ENCODE assay signal across 12 cellular contexts in genomic region chr2:201261911-201262310, GRCh38. TPM values are rescaled to one million over a fixed set of nuclear protein-coding genes. Genes with fewer than 3 reads are reported as not detected.
DNase-seq lines count a peak whose midpoint lies in the region; ATAC-seq and TF ChIP-seq lines count a peak whose summit lies in the region.
"Had no signal": no experiment of that assay in that cellular context is flagged by ENCODE, and none has a peak within 500 bp of the region (broad histone marks: within the 10 kb centered on the region; RNA-seq: fewer than 3 reads in every experiment).

No MANE protein-coding gene starts in this region.

- no peak for ATAC-seq in SK-N-SH treated with all-trans-retinoic acid at 6 μM for 48 hours

- H3K27ac Mint-ChIP-seq in dendritic cell treated with granulocyte-macrophage colony-stimulating factor and Interleukin-4, amounts not matched to agents 40 ng/mL and 50 ng/mL, for 4 days = peak overlapping the region; percentile 96

- H3K4me1 ChIP-seq in SK-N-SH (ENCODE audit: control insufficient read depth in 1 of 2, insufficient read depth in 2 of 2, low read depth in 1 of 2, low read length in 1 of 2) (peaks cover 0 to 15% of the 10 kb centered on the region in 2 experiments; a peak in 2 of 4 replicates), OCI-LY1 (ENCODE audit: insufficient read depth, low read length, severe bottlenecking) (peaks cover 70% of the 10 kb centered on the region), spleen (peaks cover 37 to 100% (median 91%) of the 10 kb centered on the region in 6 donors)

- no peaks in the 10 kb centered on the region for H3K9me3 Mint-ChIP-seq in dendritic cell treated with granulocyte-macrophage colony-stimulating factor and Interleukin-4, amounts not matched to agents 40 ng/mL and 50 ng/mL, for 4 days

- 86% methylated on average over 2 of the region's 2 CpGs for WGBS in SK-N-SH (ENCODE audit: low lambda C conversion rate)
- WGBS in spleen, 5 donors = 18 to 33% (median 23%) methylated on average over 2 of the region's 2 CpGs

- peak overlapping the region; percentile 85 for H3K4me3 Mint-ChIP-seq in dendritic cell treated with granulocyte-macrophage colony-stimulating factor and Interleukin-4, amounts not matched to agents 40 ng/mL and 50 ng/mL, for 4 days
- H3K4me3 Mint-ChIP-seq: neural crest cell had no signal

- H3K4me3 ChIP-seq in SK-N-SH (ENCODE audit: low read depth in 2 of 2, low read length in 1 of 2) (no peak overlapping the region), OCI-LY1 (ENCODE audit: low read depth, low read length, poor library complexity, severe bottlenecking) (peak overlapping the region; percentile 64), spleen (peak overlapping the region; percentile 35 to 76 (median 48))

- H3K9ac ChIP-seq in SK-N-SH (no peak overlapping the region), OCI-LY1 (ENCODE audit: low read length) (peak overlapping the region; percentile 78)

- H3F3A ChIP-seq in SK-N-SH (replicated peaks; ENCODE audit: insufficient read depth) (peaks cover 17% of the 10 kb centered on the region), OCI-LY1 (ENCODE audit: insufficient read depth, low read length) (no peaks in the 10 kb centered on the region; the same call in 1 of the 2 replicates)

- H4K20me1 ChIP-seq in SK-N-SH (ENCODE audit: insufficient read depth) (no peaks in the 10 kb centered on the region), OCI-LY1 (ENCODE audit: insufficient read depth, low read length) (no peaks in the 10 kb centered on the region)

- no peak for TF ChIP-seq RAD21 in SK-N-SH (IDR thresholded peaks at IDR 0.05; ENCODE audit: low read length)

- peak overlapping the region; percentile 18; the same call in 1 of the 2 replicates for H3K4me2 ChIP-seq in SK-N-SH
- H3K4me2 ChIP-seq in OCI-LY1 (ENCODE audit: low read length) = peak overlapping the region; percentile 90

- no peak overlapping the region; the same call in 1 of the 2 replicates for H2AFZ ChIP-seq in SK-N-SH (ENCODE audit: low read depth)
- no peak overlapping the region for H2AFZ ChIP-seq in OCI-LY1 (ENCODE audit: low read length)

- TF ChIP-seq POLR2A in spleen (IDR thresholded peaks at IDR 0.05) = no peak

- no peaks in the 10 kb centered on the region for H3K27me3 ChIP-seq in SK-N-SH (ENCODE audit: insufficient read depth)
- no peaks in the 10 kb centered on the region for H3K27me3 ChIP-seq in OCI-LY1 (ENCODE audit: insufficient read depth, low read length)
- no peaks in the 10 kb centered on the region for H3K27me3 ChIP-seq in spleen (replicated peaks in 1 of 7)

- POLR2A ChIA-PET in SK-N-SH (lab: Yijun Ruan, JAX) = no interaction called here

- peaks cover 42% of the 10 kb centered on the region for H3K79me2 ChIP-seq in SK-N-SH (ENCODE audit: insufficient read depth)
- peaks cover 50% of the 10 kb centered on the region for H3K79me2 ChIP-seq in OCI-LY1 (ENCODE audit: insufficient read depth, low read length)

- H3K9me2 ChIP-seq in SK-N-SH (no peaks in the 10 kb centered on the region), OCI-LY1 (ENCODE audit: low read depth, low read length) (no peaks in the 10 kb centered on the region)

- DNase-seq in SK-N-SH = no peak
- no peak for DNase-seq in spleen
- no peak for DNase-seq in NK-92 treated with Interleukin-12 subunit alpha and Interleukin-12 subunit beta, amount 100 ng/mL, for 24 hours (lab: John Stamatoyannopoulos, UW)
- no peak for DNase-seq in DMS153 treated with DMSO at 0.1 percent for 48 hours (lab: John Stamatoyannopoulos, UW; ENCODE audit: unreplicated experiment)
- no peak for DNase-seq in GM03348 (ENCODE audit: low spot score)
- DNase-seq: H7, NCI-H1092, T1000 had no signal

- CTCF ChIA-PET in SK-N-SH (lab: Yijun Ruan, JAX) = interaction anchor here (0.6 kb wide), 2 partner anchors 447 to 740 kb away, joined by 3 read pairs; no protein-coding TSS in a partner anchor

- H3K36me3 ChIP-seq in SK-N-SH (replicated peaks in 1 of 2; ENCODE audit: control insufficient read depth in 1 of 2, insufficient read depth in 2 of 2, low read length in 1 of 2) = peaks cover 0 to 5% of the 10 kb centered on the region in 2 experiments
- H3K36me3 ChIP-seq in OCI-LY1 (ENCODE audit: insufficient read depth, low read length) = peaks cover 7% of the 10 kb centered on the region
- H3K36me3 ChIP-seq in spleen = peaks cover 0 to 17% (median 7%) of the 10 kb centered on the region in 6 donors

- intact Hi-C loops in dendritic cell treated with granulocyte-macrophage colony-stimulating factor and Interleukin-4, amounts not matched to agents 40 ng/mL and 50 ng/mL, for 4 days (cut with micrococcal nuclease) = no loop called here
- intact Hi-C loops in spleen (cut with DNase I; ENCODE audit: low total_unique reads) = no loop called here

- H3K36me3 Mint-ChIP-seq in dendritic cell treated with granulocyte-macrophage colony-stimulating factor and Interleukin-4, amounts not matched to agents 40 ng/mL and 50 ng/mL, for 4 days (ENCODE audit: low read depth) = peaks cover 30% of the 10 kb centered on the region

- no peak for TF ChIP-seq EP300 in SK-N-SH (IDR thresholded peaks at IDR 0.05; ENCODE audit: borderline replicate concordance in 1 of 2, low read depth in 1 of 2, low read length in 1 of 2)

- TF ChIP-seq CTCF in SK-N-SH (IDR thresholded peaks at IDR 0.05) (no peak), OCI-LY1 (IDR thresholded peaks at IDR 0.05; ENCODE audit: low read length) (no peak), spleen (IDR thresholded peaks at IDR 0.05 in 8 of 11, conservative IDR thresholded peaks at IDR 0.05 in 3 of 11) (no peak)

- H3K9me3 ChIP-seq in SK-N-SH (no peaks in the 10 kb centered on the region), OCI-LY1 (ENCODE audit: low read length) (no peaks in the 10 kb centered on the region), spleen (no peaks in the 10 kb centered on the region)

- no peaks in the 10 kb centered on the region for H3K27me3 Mint-ChIP-seq in dendritic cell treated with granulocyte-macrophage colony-stimulating factor and Interleukin-4, amounts not matched to agents 40 ng/mL and 50 ng/mL, for 4 days

- H3K27ac ChIP-seq in SK-N-SH (ENCODE audit: low read depth in 2 of 2, low read length in 1 of 2) (no peak overlapping the region), OCI-LY1 (ENCODE audit: low read depth, low read length, poor library complexity, severe bottlenecking) (peak overlapping the region; percentile 98), spleen (peak overlapping the region; percentile 79 to 97 (median 94))

- H3K4me1 Mint-ChIP-seq in dendritic cell treated with granulocyte-macrophage colony-stimulating factor and Interleukin-4, amounts not matched to agents 40 ng/mL and 50 ng/mL, for 4 days (ENCODE audit: low read depth) = peaks cover 68% of the 10 kb centered on the region

TF ChIP-seq in SK-N-SH, 30 proteins besides CTCF, POLR2A, EP300 and RAD21 (continues in another document):
- TF ChIP-seq ELF1 (IDR thresholded peaks at IDR 0.05) (no peak), MXI1 (IDR thresholded peaks at IDR 0.05; ENCODE audit: low read depth, low read length) (no peak), USF1 (IDR thresholded peaks at IDR 0.05; ENCODE audit: borderline replicate concordance, low read depth) (no peak), NRF1 (IDR thresholded peaks at IDR 0.05; ENCODE audit: low read depth, low read length) (no peak), YY1 (IDR thresholded peaks at IDR 0.05; ENCODE audit: low read depth) (no peak), RXRA (IDR thresholded peaks at IDR 0.05; ENCODE audit: borderline replicate concordance, low read depth) (no peak), RCOR1 (IDR thresholded peaks at IDR 0.05; ENCODE audit: low read length) (no peak), EZH2phosphoT487 (IDR thresholded peaks at IDR 0.05; ENCODE audit: borderline replicate concordance, low read depth) (no peak), GABPA (IDR thresholded peaks at IDR 0.05; ENCODE audit: low read depth) (no peak)

TF ChIP-seq in SK-N-SH treated with all-trans-retinoic acid at 6 μM for 48 hours, 23 proteins besides CTCF, POLR2A, EP300 and RAD21 (continues in another document):
- no peak for TF ChIP-seq PATZ1 (CRISPR knock-in tag; IDR thresholded peaks at IDR 0.05; ENCODE audit: borderline replicate concordance)
- TF ChIP-seq CSRNP3 (CRISPR knock-in tag; IDR thresholded peaks at IDR 0.05) = no peak

RNA-seq across cellular contexts. Expression of gene CASP8, which starts 1.6 kb away (rescaled TPM):
- polyA plus RNA-seq in SK-N-SH (2012; rRNA removed) (13.1 and 15.6 TPM in 2 replicates), spleen (10 to 100 TPM; 20.3 to 41.9 (median 29.3) TPM)
- polyA plus RNA-seq in SK-N-SH (2012; cell fraction: cytosol; rRNA removed) = 13.2 and 13.7 TPM in 2 replicates
- 14.3 and 25.6 TPM in 2 replicates for polyA plus RNA-seq in SK-N-SH (2012; cell fraction: nucleus; rRNA removed)
- total RNA-seq in spleen = 100 to 1,000 TPM in 1 of 7 donors, 10 to 100 TPM in 6; 67.1 to 100 (median 91.8) TPM

Comparison
In these comparisons a context has a peak if more than half of its experiments do, and no peak if none do; other contexts are left out.
1. H3K27ac ChIP-seq: peak in OCI-LY1 (single experiment) and spleen (8 of 8); none in SK-N-SH (0 of 2).
2. H3K4me3 ChIP-seq: peak in OCI-LY1 (single experiment) and spleen (8 of 8); none in SK-N-SH (0 of 2).